Comparison of ENCODE assay signal across 23 cellular contexts in the genomic region with DNA sequence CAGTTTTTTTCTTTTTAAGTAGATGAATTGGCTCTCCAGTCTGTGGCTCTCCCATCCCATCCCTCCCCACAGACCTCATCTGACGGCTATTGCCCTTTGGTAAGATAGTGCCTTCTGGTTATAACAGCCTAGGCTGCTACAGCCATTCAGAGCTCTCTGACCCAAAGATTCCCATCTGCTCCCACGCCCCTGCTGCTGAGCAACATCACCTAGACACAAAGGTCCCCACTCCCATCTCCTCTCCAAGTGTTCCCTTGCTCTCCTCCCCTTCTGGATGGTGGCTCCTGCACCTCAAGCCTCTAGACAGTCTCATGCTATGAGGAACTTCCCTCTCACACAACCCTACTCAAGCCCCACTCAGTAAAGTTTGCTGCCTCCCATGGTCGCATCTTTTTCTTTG. TPM values are rescaled to one million over a fixed set of nuclear protein-coding genes. Genes with fewer than 3 reads are reported as not detected.
"Had no signal": no experiment of that assay in that cellular context is flagged by ENCODE, and none has a peak within 500 bp of the region (broad histone marks: within the 10 kb centered on the region; RNA-seq: fewer than 3 reads in every experiment).

No MANE protein-coding gene starts in this region.

- H3K4me3 ChIP-seq: K562, SJSA1, SK-N-MC had no signal

- H3K9me3 Mint-ChIP-seq: IgD-negative memory B cell had no signal

- H3K4me1 Mint-ChIP-seq: IgD-negative memory B cell had no signal

- H3K36me3 ChIP-seq: SJSA1 had no signal

- H3K27ac Mint-ChIP-seq: IgD-negative memory B cell had no signal

- ATAC-seq: K562 had no signal

- DNase-seq: Kasumi-1, MV-4-11, NCI-H1048, NCI-H1105, NCI-H1417, NCI-H1436 treated with DMSO at 0.1 percent for 48 hours, NCI-H1694 treated with DMSO at 0.1 percent for 48 hours, NCI-H1930, NCI-H2081, NCI-H2107, NCI-H2227 treated with DMSO at 0.1 percent for 48 hours, NCI-H524, NCI-H526 treated with DMSO at 0.1 percent for 48 hours, NCI-H774, Right ventricle myocardium superior, RPMI8226, SIG-M5 had no signal

- H3K4me3 Mint-ChIP-seq: IgD-negative memory B cell had no signal

RNA-seq across cellular contexts. Expression of a gene that starts 23.7 kb away (rescaled TPM):
- total RNA-seq: K562, M059J, NCI-H460, Right ventricle myocardium superior, SJSA1 had no signal
